10 cellular contexts compared by ENCODE assay signal in the genomic region with DNA sequence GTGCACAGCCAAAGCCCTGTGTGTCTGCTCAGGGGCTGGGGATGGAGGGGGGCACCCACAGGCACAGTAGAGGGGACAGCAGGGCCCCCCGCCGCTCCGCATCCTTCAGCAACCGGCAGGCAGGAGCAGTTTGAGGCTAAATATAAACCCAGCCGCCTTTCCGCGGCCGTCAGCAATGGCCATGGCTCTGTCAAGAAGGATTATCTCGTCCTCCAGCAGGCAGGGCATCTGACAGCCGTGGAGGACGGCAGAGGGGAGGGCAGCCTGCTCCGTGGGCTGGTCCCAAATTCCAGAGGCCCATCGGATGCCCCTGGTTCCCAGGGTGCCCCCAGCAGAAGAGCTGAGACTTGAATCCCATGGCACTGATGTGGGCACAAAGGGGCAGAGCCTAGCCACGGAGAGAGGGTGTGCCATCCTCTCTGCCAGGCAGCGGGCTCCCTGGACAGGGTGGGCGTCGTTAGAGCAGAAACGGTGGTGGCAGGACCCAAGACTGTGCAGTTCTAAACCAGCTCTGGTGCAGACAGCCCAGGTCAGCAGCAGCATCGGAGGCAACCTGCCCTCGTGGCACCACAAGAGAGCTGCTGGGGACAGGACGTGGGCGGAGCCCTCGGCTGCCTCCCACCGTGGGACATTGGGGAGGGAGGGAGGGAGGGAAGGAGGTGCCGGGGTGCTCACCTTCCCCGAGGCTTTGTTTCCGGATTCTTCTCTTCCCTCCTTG.
DNase-seq lines count a peak whose midpoint lies in the region; ATAC-seq and TF ChIP-seq lines count a peak whose summit lies in the region.
"Had no signal": no experiment of that assay in that cellular context is flagged by ENCODE, and none has a peak within 500 bp of the region (broad histone marks: within the 10 kb centered on the region; RNA-seq: fewer than 3 reads in every experiment).

No MANE protein-coding gene starts in this region.

- H3K27me3 ChIP-seq in cardiac muscle cell = no peaks in the 10 kb centered on the region

- H3K27ac Mint-ChIP-seq in stimulated activated naive CD8-positive, alpha-beta T cell treated with anti-CD3 and anti-CD28 coated beads, Interleukin-15, amount 100 ng/mL, for 72 hours = peak overlapping the region; percentile 71 to 77
- H3K27ac Mint-ChIP-seq in HFFc6 = no peak overlapping the region

- intact Hi-C loops in left colon (cut with DNase I, micrococcal nuclease) = no loop called here

- H3K4me1 Mint-ChIP-seq in stimulated activated naive CD8-positive, alpha-beta T cell treated with anti-CD3 and anti-CD28 coated beads, Interleukin-15, amount 100 ng/mL, for 72 hours = peaks cover 61% of the 10 kb centered on the region
- peaks cover 7% of the 10 kb centered on the region for H3K4me1 Mint-ChIP-seq in HFFc6 (ENCODE audit: low read depth)

- H3K9me3 Mint-ChIP-seq in stimulated activated naive CD8-positive, alpha-beta T cell treated with anti-CD3 and anti-CD28 coated beads, Interleukin-15, amount 100 ng/mL, for 72 hours = no peaks in the 10 kb centered on the region
- no peaks in the 10 kb centered on the region for H3K9me3 Mint-ChIP-seq in HFFc6

- H3K27ac ChIP-seq in cardiac muscle cell = peak overlapping the region; percentile 93

- no peaks in the 10 kb centered on the region for H3K36me3 ChIP-seq in cardiac muscle cell

- peak overlapping the region; percentile 9 to 54 for H3K4me3 Mint-ChIP-seq in stimulated activated naive CD8-positive, alpha-beta T cell treated with anti-CD3 and anti-CD28 coated beads, Interleukin-15, amount 100 ng/mL, for 72 hours
- H3K4me3 Mint-ChIP-seq in HFFc6 = no peak overlapping the region

- ATAC-seq in stimulated activated naive CD8-positive, alpha-beta T cell treated with anti-CD3 and anti-CD28 coated beads, Interleukin-15, amount 100 ng/mL, for 72 hours = peak; percentile 48
- ATAC-seq in GM21367 (IDR thresholded peaks at IDR 0.05; ENCODE audit: unreplicated experiment) (no peak), left colon (no peak)
- ATAC-seq: Panc1 had no signal

- peak; percentile 22 to 28 for DNase-seq in activated CD4-positive, alpha-beta T cell treated with anti-CD3 and anti-CD28 coated beads for 4 hours
- DNase-seq in activated CD4-positive, alpha-beta T cell treated with anti-CD3 and anti-CD28 coated beads, Interleukin-2, amount 50 U/mL, for 4 hours = no peak
- peak; percentile 41 for DNase-seq in activated T-cell treated with anti-CD3 and anti-CD28 coated beads, Interleukin-2, amount 50 U/mL, for 1 hour
- DNase-seq in cardiac muscle cell (ENCODE audit: low read depth in 1 of 2, low spot score in 1 of 2) = peak in 1 of 2 donors; percentile 68
- DNase-seq in stimulated activated naive CD8-positive, alpha-beta T cell treated with anti-CD3 and anti-CD28 coated beads, Interleukin-15, amount 100 ng/mL, for 72 hours = peak in 1 of 2 donors; percentile 40
- no peak for DNase-seq in HFFc6
- DNase-seq in left colon = no peak
- DNase-seq: dermis blood vessel endothelial cell had no signal

- H3K9me3 ChIP-seq in cardiac muscle cell (ENCODE audit: low read depth) = no peaks in the 10 kb centered on the region

- H3K36me3 Mint-ChIP-seq in HFFc6 (ENCODE audit: low read depth) = no peaks in the 10 kb centered on the region

- TF ChIP-seq CTCF in cardiac muscle cell (IDR thresholded peaks at IDR 0.05; ENCODE audit: low read depth, low read length) (no peak), HFFc6 (IDR thresholded peaks at IDR 0.05) (no peak)

- no peak overlapping the region for H3K4me3 ChIP-seq in cardiac muscle cell

- H3K4me1 ChIP-seq in cardiac muscle cell (ENCODE audit: low read depth) = peaks cover 81% of the 10 kb centered on the region

- H3K27me3 Mint-ChIP-seq in stimulated activated naive CD8-positive, alpha-beta T cell treated with anti-CD3 and anti-CD28 coated beads, Interleukin-15, amount 100 ng/mL, for 72 hours = no peaks in the 10 kb centered on the region
- no peaks in the 10 kb centered on the region; the same call in none of the 2 replicates for H3K27me3 Mint-ChIP-seq in HFFc6 (ENCODE audit: insufficient read depth)

Comparison
In these comparisons a context has a peak if more than half of its experiments do, and no peak if none do; other contexts are left out.
1. DNase-seq: peak in activated CD4-positive, alpha-beta T cell treated with anti-CD3 and anti-CD28 coated beads for 4 hours (2 of 2) and activated T-cell treated with anti-CD3 and anti-CD28 coated beads, Interleukin-2, amount 50 U/mL, for 1 hour (single experiment); none in activated CD4-positive, alpha-beta T cell treated with anti-CD3 and anti-CD28 coated beads, Interleukin-2, amount 50 U/mL, for 4 hours (0 of 2), HFFc6 (single experiment) and left colon (0 of 2).